In the genomic region with DNA sequence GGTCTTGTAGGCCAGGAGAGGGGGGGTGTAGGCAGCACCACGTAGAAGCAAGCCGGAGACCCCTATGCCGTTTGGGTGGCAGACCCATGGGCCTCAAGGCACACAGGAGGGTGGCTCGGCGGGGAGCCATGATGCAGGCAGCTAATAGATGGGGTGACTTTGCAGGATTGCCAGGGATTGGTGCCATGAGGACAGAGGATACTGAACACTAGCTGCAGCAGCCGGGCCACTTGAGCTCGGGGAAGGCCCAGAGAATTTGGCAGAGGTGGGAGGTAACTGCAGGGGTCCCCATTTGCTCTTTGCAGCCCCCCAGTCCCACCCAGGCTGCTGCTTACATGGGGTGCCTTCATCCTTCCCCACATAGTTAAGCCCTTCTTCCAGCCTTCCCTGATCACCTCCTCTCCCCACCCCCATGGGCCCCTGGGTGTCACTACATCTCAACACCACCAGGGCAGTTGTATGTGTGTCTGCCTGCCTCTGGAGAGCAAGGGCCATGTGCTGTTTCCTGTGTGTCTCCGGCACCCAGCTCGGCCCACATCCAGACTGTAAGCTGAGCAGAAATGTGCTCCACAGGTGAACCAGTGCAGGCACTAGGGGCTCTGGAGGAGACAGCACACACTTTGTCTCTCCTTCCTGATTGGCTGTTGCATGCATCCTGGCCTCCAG, we compare ENCODE assay signal across 8 cellular contexts. TPM values are rescaled to one million over a fixed set of nuclear protein-coding genes. Genes with fewer than 3 reads are reported as not detected.
DNase-seq lines count a peak whose midpoint lies in the region; ATAC-seq and TF ChIP-seq lines count a peak whose summit lies in the region.

No MANE protein-coding gene starts in this region.

- POLR2A ChIA-PET in Panc1 (lab: Charles Lee): no interaction called here

- ATAC-seq in Panc1 (peak; percentile 39), gastrocnemius medialis (peak in 1 of 2 donors; percentile 12)

- H3K27ac ChIP-seq in Panc1 (ENCODE audit: low read length) (peak overlapping the region; percentile 59), esophagus muscularis mucosa (replicated peaks in 1 of 4) (peak overlapping the region; percentile 83 to 94 (median 92)), gastrocnemius medialis (peak overlapping the region; percentile 88 to 98 (median 93))

- BruUV-seq in Panc1 (replicated peaks; lab: Mats Ljungman, UMichigan): no TSS peak

- DNase-seq in NCI-H510A (lab: John Stamatoyannopoulos, UW): peak; percentile 52
- DNase-seq in NCI-H510A treated with DMSO at 0.1 percent for 48 hours (lab: John Stamatoyannopoulos, UW): no peak
- DNase-seq in Panc1 (ENCODE audit: low read depth, low spot score): no peak
- DNase-seq in esophagus muscularis mucosa (ENCODE audit: extremely low spot score): no peak
- peak in 1 of 2 donors; percentile 73 for DNase-seq in gastrocnemius medialis
- DNase-seq in AG08396 (ENCODE audit: low spot score): no peak
- no peak for DNase-seq in KG1 (lab: John Stamatoyannopoulos, UW)
- DNase-seq in activated CD4-positive, CD25-positive, alpha-beta regulatory T cell (lab: John Stamatoyannopoulos, UW): no peak

- H3K9me3 ChIP-seq in Panc1 (ENCODE audit: control insufficient read depth, insufficient read depth, low read depth, low read length) (no peaks in the 10 kb centered on the region), esophagus muscularis mucosa (no peaks in the 10 kb centered on the region), gastrocnemius medialis (no peaks in the 10 kb centered on the region)

- no peak overlapping the region for H3K4me3 ChIP-seq in Panc1 (ENCODE audit: low read depth in 2 of 2, low read length in 2 of 2)
- H3K4me3 ChIP-seq in esophagus muscularis mucosa: peak overlapping the region in 2 of 4 donors; percentile 61 to 64
- peak overlapping the region; percentile 56 to 94 (median 62) for H3K4me3 ChIP-seq in gastrocnemius medialis

- WGBS in esophagus muscularis mucosa: 36% methylated on average over 8 of the region's 9 CpGs

- TF ChIP-seq POLR2A in esophagus muscularis mucosa (IDR thresholded peaks at IDR 0.05; ENCODE audit: low read depth) (no peak), gastrocnemius medialis (IDR thresholded peaks at IDR 0.05) (no peak)

- intact Hi-C loops in Panc1 (cut with micrococcal nuclease; ENCODE audit: unreplicated experiment) (loop anchor here (10.0 kb wide), 1 partner anchor 100 kb away; a partner anchor contains a TSS), esophagus muscularis mucosa (cut with DNase I) (loop anchor here (1.0 to 5.0 kb wide), 2 partner anchors 43 to 102 kb away; a partner anchor contains a TSS), gastrocnemius medialis (cut with DNase I; ENCODE audit: low total_unique reads) (loop anchor here (5.0 kb wide), 1 partner anchor 547 kb away; a partner anchor contains a TSS)

- H3K4me1 ChIP-seq in Panc1 (ENCODE audit: control insufficient read depth, insufficient read depth, low read length): peaks cover 65% of the 10 kb centered on the region
- H3K4me1 ChIP-seq in esophagus muscularis mucosa: peaks cover 57 to 76% (median 73%) of the 10 kb centered on the region in 4 donors
- H3K4me1 ChIP-seq in gastrocnemius medialis: peaks cover 35 to 42% of the 10 kb centered on the region in 2 donors

- no peak for TF ChIP-seq EP300 in esophagus muscularis mucosa (IDR thresholded peaks at IDR 0.05)

- CTCF ChIA-PET in Panc1 (lab: Charles Lee): interaction anchor here (0.7 kb wide), 1 partner anchor 27 kb away, joined by 3 read pairs; no protein-coding TSS in a partner anchor

- H3K27me3 ChIP-seq in Panc1 (ENCODE audit: control insufficient read depth, insufficient read depth, low read length): no peaks in the 10 kb centered on the region
- no peaks in the 10 kb centered on the region for H3K27me3 ChIP-seq in esophagus muscularis mucosa
- no peaks in the 10 kb centered on the region for H3K27me3 ChIP-seq in gastrocnemius medialis

- H3K36me3 ChIP-seq in Panc1 (ENCODE audit: control insufficient read depth, insufficient read depth, low read length) (no peaks in the 10 kb centered on the region), esophagus muscularis mucosa (no peaks in the 10 kb centered on the region), gastrocnemius medialis (no peaks in the 10 kb centered on the region)

- TF ChIP-seq CTCF in Panc1 (IDR thresholded peaks at IDR 0.05): no peak
- peak in 1 of 3 experiments; percentile 26 for TF ChIP-seq CTCF in esophagus muscularis mucosa (IDR thresholded peaks at IDR 0.05)
- TF ChIP-seq CTCF in gastrocnemius medialis (IDR thresholded peaks at IDR 0.05 in 4 of 5, conservative IDR thresholded peaks at IDR 0.05 in 1 of 5): peak in 4 of 5 experiments; percentile 25 to 43 (median 42)

- in situ Hi-C loops in Panc1 (cut with HindIII; ENCODE audit: low pct_unique_long_range_greater_than_20kb, low sequenced_read_pairs): no loop called here
- in situ Hi-C loops in gastrocnemius medialis (cut with MboI; ENCODE audit: low sequenced_read_pairs in 4 of 4): loop anchor here in 1 of 4 donors (25.0 kb wide), 1 partner anchor 97 kb away; a partner anchor contains a TSS

RNA-seq across cellular contexts. Expression of a gene that starts 52.1 kb away (rescaled TPM):
- 230 TPM for total RNA-seq in Panc1 (2021; ENCODE audit: unreplicated experiment)
- polyA plus RNA-seq in Panc1 (2012; ENCODE audit: insufficient read length): 434 TPM
- 10 to 100 TPM; 28.1 to 62.6 (median 39.7) TPM for total RNA-seq in esophagus muscularis mucosa
- total RNA-seq in gastrocnemius medialis: 10 to 100 TPM; 11.1 to 64.5 (median 32.3) TPM

Comparison
In these comparisons a context has a peak if more than half of its experiments do, and no peak if none do; other contexts are left out.
1. H3K4me3 ChIP-seq: peak in gastrocnemius medialis (4 of 4); none in Panc1 (0 of 2).
2. Peak in every context shown above with its lines, with median percentiles within 50 percentile points of each other: H3K27ac ChIP-seq.